In the genomic region with DNA sequence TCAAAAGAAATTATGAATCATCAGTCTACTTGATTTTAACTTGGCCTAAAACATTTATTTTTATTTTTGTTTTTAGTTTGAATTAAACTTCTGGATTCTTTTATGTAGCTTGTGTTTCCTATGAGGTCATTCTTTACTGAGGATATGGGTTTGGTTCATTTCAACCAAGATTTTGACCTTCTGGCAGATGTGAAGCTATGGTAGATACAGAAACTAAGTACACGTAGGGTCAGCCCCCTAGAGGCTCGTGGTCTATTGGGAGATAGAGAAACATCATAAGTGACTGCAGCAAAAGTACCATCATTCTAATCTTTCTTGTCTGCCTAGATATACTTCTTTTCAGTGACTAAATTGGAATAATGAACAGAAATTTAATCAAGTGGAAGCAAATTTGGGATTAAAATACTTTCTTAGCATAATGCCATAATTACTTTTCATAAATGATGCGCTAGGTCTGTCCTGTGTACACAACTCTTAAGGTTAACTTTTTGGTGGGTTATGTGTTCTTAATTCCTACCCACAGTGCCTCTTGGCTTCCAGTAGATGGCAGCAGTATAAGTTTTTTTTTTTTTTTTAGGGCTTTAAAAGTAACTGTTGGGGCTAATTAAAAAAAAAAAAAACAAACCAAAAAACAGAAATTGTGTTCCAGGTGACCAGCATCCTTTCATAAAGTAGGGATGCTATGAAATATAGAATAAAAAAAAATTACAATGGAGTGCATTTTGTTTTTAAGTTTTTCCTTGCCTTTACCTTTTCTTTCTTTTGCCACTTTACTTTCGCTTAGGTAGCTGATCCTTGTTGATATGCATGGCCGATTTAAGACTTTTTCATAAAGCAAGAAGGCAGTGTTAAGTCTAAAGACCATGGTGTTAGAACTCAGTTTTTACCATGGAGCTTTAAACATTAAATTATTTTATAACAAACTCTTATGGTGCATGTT, we compare ENCODE assay signal across 8 cellular contexts. TPM values are rescaled to one million over a fixed set of nuclear protein-coding genes. Genes with fewer than 3 reads are reported as not detected.
DNase-seq lines count a peak whose midpoint lies in the region; ATAC-seq, FAIRE-seq and TF ChIP-seq lines count a peak whose summit lies in the region.

No MANE protein-coding gene starts in this region.

- no peaks in the 10 kb centered on the region for H3F3A ChIP-seq in MM.1S (ENCODE audit: insufficient read depth, low read length)

- DNase-seq in NCI-H146 (lab: John Stamatoyannopoulos, UW) (peak; percentile 20), NCI-H146 treated with DMSO at 0.1 percent for 48 hours (lab: John Stamatoyannopoulos, UW; ENCODE audit: unreplicated experiment) (no peak), MM.1S (peak; percentile 32), bronchial epithelial cell (ENCODE audit: low read depth) (peak; percentile 13), mesothelial cell of epicardium (ENCODE audit: low spot score in 2 of 2, unreplicated experiment in 2 of 2) (no peak), glomerular visceral epithelial cell (ENCODE audit: extremely low spot score) (no peak)

- H3K36me3 Mint-ChIP-seq in mesothelial cell of epicardium = peaks cover 35% of the 10 kb centered on the region

- no peak overlapping the region for H3K9ac ChIP-seq in MM.1S (ENCODE audit: low read length)

- FAIRE-seq in bronchial epithelial cell (lab: Jason Lieb, UNC) = no peak

- H3K27ac Mint-ChIP-seq in mesothelial cell of epicardium = no peak overlapping the region

- no peak overlapping the region for H3K27ac ChIP-seq in MM.1S (ENCODE audit: low read length)

- H3K79me2 ChIP-seq in MM.1S (ENCODE audit: low read length) = peaks cover 20% of the 10 kb centered on the region

- H3K4me3 ChIP-seq in MM.1S (ENCODE audit: low read length) (no peak overlapping the region), bronchial epithelial cell (ENCODE audit: low read depth, low read length) (no peak overlapping the region)

- no peak overlapping the region for H3K4me3 Mint-ChIP-seq in mesothelial cell of epicardium

- H2AFZ ChIP-seq in MM.1S (ENCODE audit: low read length) = no peak overlapping the region

- H3K27me3 ChIP-seq in MM.1S (replicated peaks; ENCODE audit: insufficient read depth, low read length) = no peaks in the 10 kb centered on the region
- no peaks in the 10 kb centered on the region for H3K27me3 ChIP-seq in bronchial epithelial cell (ENCODE audit: control insufficient read depth, insufficient read depth, low read length)

- no peaks in the 10 kb centered on the region for H3K27me3 Mint-ChIP-seq in mesothelial cell of epicardium (ENCODE audit: low read depth)

- H3K9me3 ChIP-seq in MM.1S (replicated peaks; ENCODE audit: insufficient read depth, low read length) = no peaks in the 10 kb centered on the region

- H3K9me2 ChIP-seq in MM.1S (replicated peaks; ENCODE audit: insufficient read depth, low read length) = no peaks in the 10 kb centered on the region

- TF ChIP-seq CTCF in MM.1S (IDR thresholded peaks at IDR 0.05; ENCODE audit: low read length) (peak; percentile 42), bronchial epithelial cell (IDR thresholded peaks at IDR 0.05; ENCODE audit: insufficient read depth, low read length, severe bottlenecking) (peak; percentile 25), mesothelial cell of epicardium (IDR thresholded peaks at IDR 0.05; ENCODE audit: unreplicated experiment) (peak; percentile 63)

- no peaks in the 10 kb centered on the region for H3K9me3 Mint-ChIP-seq in mesothelial cell of epicardium

- H4K20me1 ChIP-seq in MM.1S (ENCODE audit: insufficient read depth, low read length) = no peaks in the 10 kb centered on the region; the same call in 1 of the 2 replicates

- H3K4me1 ChIP-seq in MM.1S (ENCODE audit: low read length) = no peaks in the 10 kb centered on the region

- H3K4me2 ChIP-seq in MM.1S (ENCODE audit: low read depth, low read length) = no peak overlapping the region

- peaks cover 7% of the 10 kb centered on the region for H3K4me1 Mint-ChIP-seq in mesothelial cell of epicardium

- ATAC-seq in GM21515 (IDR thresholded peaks at IDR 0.05; ENCODE audit: unreplicated experiment) (no peak), GM18861 (IDR thresholded peaks at IDR 0.05; ENCODE audit: unreplicated experiment) (no peak)

- H3K36me3 ChIP-seq in MM.1S (replicated peaks; ENCODE audit: insufficient read depth, low read length) (no peaks in the 10 kb centered on the region), bronchial epithelial cell (ENCODE audit: control insufficient read depth, insufficient read depth, low read length) (peaks cover 13% of the 10 kb centered on the region)

RNA-seq across cellular contexts. Expression of a gene that starts 49.9 kb away (rescaled TPM):
- total RNA-seq in bronchial epithelial cell (not detected in 2 replicates), mesothelial cell of epicardium (0.09 to 0.18 TPM (median 0.13 TPM) in 3 replicates)

Comparison
In these comparisons a context has a peak if more than half of its experiments do, and no peak if none do; other contexts are left out.
1. DNase-seq: peak in NCI-H146 (single experiment), MM.1S (single experiment) and bronchial epithelial cell (single experiment); none in NCI-H146 treated with DMSO at 0.1 percent for 48 hours (single experiment), mesothelial cell of epicardium (0 of 2) and glomerular visceral epithelial cell (single experiment).
2. Peak in every context shown above with its lines, with median percentiles within 50 percentile points of each other: CTCF ChIP-seq.